Comparison of ENCODE assay signal across 1 cellular context in the genomic region with DNA sequence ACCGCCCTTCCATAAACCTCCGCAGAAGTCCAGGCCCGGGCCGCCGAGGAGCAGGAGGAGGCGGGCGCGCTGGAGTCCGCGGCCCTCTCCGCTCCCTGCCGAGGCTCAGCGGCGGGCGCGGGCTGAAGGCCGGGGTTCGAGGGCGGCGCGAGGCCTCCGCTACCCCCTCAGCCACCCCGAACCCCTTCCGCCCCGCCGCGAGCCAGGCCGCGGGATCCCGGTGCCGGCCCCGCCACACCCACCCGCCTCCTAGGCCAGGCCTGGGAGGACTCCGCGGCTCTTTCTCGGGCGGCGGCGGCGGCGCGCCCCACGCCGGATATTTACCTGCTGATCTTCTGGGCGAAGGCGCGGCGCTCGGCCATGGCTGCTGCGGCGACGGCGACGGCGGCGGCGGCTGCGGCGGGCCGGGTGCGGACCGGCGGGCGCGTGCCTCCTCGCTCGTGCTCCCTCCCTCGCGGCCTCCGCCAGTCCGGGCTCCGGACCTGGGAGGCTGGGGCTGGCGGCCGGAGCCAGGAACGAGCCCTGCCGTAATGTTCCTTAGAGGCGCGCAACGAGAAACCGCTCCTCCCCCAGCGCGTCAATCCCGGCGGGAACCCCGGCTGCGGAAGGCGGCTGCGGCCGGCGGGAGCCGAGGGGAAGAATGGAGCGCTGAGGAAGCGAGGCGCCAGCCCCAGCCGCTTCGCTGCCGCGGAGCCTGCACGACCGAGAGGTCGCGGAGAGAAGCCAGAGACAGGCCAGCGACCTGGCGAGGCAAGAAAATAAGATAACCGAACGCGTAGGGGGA.
TF ChIP-seq lines count a peak whose summit lies in the region.

A gene with protein sequence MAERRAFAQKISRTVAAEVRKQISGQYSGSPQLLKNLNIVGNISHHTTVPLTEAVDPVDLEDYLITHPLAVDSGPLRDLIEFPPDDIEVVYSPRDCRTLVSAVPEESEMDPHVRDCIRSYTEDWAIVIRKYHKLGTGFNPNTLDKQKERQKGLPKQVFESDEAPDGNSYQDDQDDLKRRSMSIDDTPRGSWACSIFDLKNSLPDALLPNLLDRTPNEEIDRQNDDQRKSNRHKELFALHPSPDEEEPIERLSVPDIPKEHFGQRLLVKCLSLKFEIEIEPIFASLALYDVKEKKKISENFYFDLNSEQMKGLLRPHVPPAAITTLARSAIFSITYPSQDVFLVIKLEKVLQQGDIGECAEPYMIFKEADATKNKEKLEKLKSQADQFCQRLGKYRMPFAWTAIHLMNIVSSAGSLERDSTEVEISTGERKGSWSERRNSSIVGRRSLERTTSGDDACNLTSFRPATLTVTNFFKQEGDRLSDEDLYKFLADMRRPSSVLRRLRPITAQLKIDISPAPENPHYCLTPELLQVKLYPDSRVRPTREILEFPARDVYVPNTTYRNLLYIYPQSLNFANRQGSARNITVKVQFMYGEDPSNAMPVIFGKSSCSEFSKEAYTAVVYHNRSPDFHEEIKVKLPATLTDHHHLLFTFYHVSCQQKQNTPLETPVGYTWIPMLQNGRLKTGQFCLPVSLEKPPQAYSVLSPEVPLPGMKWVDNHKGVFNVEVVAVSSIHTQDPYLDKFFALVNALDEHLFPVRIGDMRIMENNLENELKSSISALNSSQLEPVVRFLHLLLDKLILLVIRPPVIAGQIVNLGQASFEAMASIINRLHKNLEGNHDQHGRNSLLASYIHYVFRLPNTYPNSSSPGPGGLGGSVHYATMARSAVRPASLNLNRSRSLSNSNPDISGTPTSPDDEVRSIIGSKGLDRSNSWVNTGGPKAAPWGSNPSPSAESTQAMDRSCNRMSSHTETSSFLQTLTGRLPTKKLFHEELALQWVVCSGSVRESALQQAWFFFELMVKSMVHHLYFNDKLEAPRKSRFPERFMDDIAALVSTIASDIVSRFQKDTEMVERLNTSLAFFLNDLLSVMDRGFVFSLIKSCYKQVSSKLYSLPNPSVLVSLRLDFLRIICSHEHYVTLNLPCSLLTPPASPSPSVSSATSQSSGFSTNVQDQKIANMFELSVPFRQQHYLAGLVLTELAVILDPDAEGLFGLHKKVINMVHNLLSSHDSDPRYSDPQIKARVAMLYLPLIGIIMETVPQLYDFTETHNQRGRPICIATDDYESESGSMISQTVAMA (N-terminal part only) (minus strand): TSS at position 484 of the 784 bp plus-strand sequence. CDS start 122 bp downstream, at position 362.

TF ChIP-seq in HEK293, 187 proteins besides CTCF, POLR2A, EP300 and RAD21 (continued from another document):
- TF ChIP-seq, protein P1, sequence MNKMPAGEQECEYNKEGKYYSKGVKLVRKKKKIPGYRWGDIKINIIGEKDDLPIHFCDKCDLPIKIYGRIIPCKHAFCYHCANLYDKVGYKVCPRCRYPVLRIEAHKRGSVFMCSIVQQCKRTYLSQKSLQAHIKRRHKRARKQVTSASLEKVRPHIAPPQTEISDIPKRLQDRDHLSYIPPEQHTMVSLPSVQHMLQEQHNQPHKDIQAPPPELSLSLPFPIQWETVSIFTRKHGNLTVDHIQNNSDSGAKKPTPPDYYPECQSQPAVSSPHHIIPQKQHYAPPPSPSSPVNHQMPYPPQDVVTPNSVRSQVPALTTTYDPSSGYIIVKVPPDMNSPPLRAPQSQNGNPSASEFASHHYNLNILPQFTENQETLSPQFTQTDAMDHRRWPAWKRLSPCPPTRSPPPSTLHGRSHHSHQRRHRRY (tag by site-specific recombination; IDR thresholded peaks at IDR 0.05): no peak
